In genomic region chr9:68961587-68961986, GRCh38 we compare ENCODE assay signal across 26 cellular contexts. TPM values are rescaled to one million over a fixed set of nuclear protein-coding genes. Genes with fewer than 3 reads are reported as not detected.
DNase-seq lines count a peak whose midpoint lies in the region; ATAC-seq and TF ChIP-seq lines count a peak whose summit lies in the region.
"Had no signal": no experiment of that assay in that cellular context is flagged by ENCODE, and none has a peak within 500 bp of the region (broad histone marks: within the 10 kb centered on the region; RNA-seq: fewer than 3 reads in every experiment).

No MANE protein-coding gene starts in this region.

- no peaks in the 10 kb centered on the region for H3K27me3 ChIP-seq in colonic mucosa
- H3K27me3 ChIP-seq: suprapubic skin had no signal

- no peaks in the 10 kb centered on the region for H3K9me3 ChIP-seq in colonic mucosa
- H3K9me3 ChIP-seq: Caco-2 had no signal

- intact Hi-C loops in colonic mucosa (cut with DNase I): no loop called here

- DNase-seq in OCI-M1 (lab: John Stamatoyannopoulos, UW) (peak; percentile 27), NCI-H526 treated with DMSO at 0.1 percent for 48 hours (lab: John Stamatoyannopoulos, UW) (no peak), colonic mucosa (no peak)
- no peak for DNase-seq in activated CD8-positive, alpha-beta memory T cell treated with anti-CD3 and anti-CD28 coated beads, Interleukin-2, amount 50 U/mL, for 4 hours
- DNase-seq: activated CD4-positive, alpha-beta T cell treated with anti-CD3 and anti-CD28 coated beads, Interleukin-2, amount 50 U/mL, for 1 hour; activated effector memory CD4-positive, alpha-beta T cell treated with Interleukin-2 at 50 U/mL for 16 hours; Caco-2; endodermal cell; GOT3; IMR-90; left colon; naive thymus-derived CD8-positive, alpha-beta T cell; NCI-H146; NCI-H748 treated with DMSO at 0.1 percent for 48 hours; SHP77 treated with DMSO at 0.1 percent for 48 hours had no signal

- H3K4me3 ChIP-seq in GM08714 (ENCODE audit: low read length) (peak overlapping the region; percentile 39; the same call in 1 of the 2 replicates), colonic mucosa (no peak overlapping the region)
- H3K4me3 ChIP-seq: suprapubic skin had no signal

- peaks cover 8% of the 10 kb centered on the region for H3K4me1 ChIP-seq in colonic mucosa
- H3K4me1 ChIP-seq: Caco-2, suprapubic skin had no signal

- H3K9ac ChIP-seq in colonic mucosa (ENCODE audit: low read depth in 2 of 2, low read length in 2 of 2): no peak overlapping the region

- no peaks in the 10 kb centered on the region for H3K36me3 ChIP-seq in colonic mucosa
- H3K36me3 ChIP-seq: suprapubic skin had no signal

- peak; percentile 54 for ATAC-seq in GM19372 (IDR thresholded peaks at IDR 0.05; ENCODE audit: low read depth, unreplicated experiment)
- peak; percentile 64 for ATAC-seq in HG02938 (IDR thresholded peaks at IDR 0.05; ENCODE audit: unreplicated experiment)
- ATAC-seq in GM21367 (IDR thresholded peaks at IDR 0.05; ENCODE audit: unreplicated experiment): no peak
- ATAC-seq: left colon; naive thymus-derived CD8-positive, alpha-beta T cell; sciatic nerve had no signal

- no peak overlapping the region for H3K27ac ChIP-seq in colonic mucosa
- H3K27ac ChIP-seq: suprapubic skin had no signal

- TF ChIP-seq CTCF in colonic mucosa (IDR thresholded peaks at IDR 0.05): no peak

RNA-seq across cellular contexts. Expression of gene PRKACG, which starts 52.3 kb away (rescaled TPM):
- total RNA-seq in colonic mucosa: not detected
- total RNA-seq: B cell; Caco-2; endodermal cell; IMR-90; left colon; MCF 10A; mesenteric fat pad; naive thymus-derived CD8-positive, alpha-beta T cell; OCI-LY7; osteoblast; sciatic nerve; suprapubic skin had no signal
